Comparison of ENCODE assay signal across 9 cellular contexts in genomic region chr18:74819433-74820059, GRCh38.
DNase-seq lines count a peak whose midpoint lies in the region; ATAC-seq and TF ChIP-seq lines count a peak whose summit lies in the region.
"Had no signal": no experiment of that assay in that cellular context is flagged by ENCODE, and none has a peak within 500 bp of the region (broad histone marks: within the 10 kb centered on the region; RNA-seq: fewer than 3 reads in every experiment).

No MANE protein-coding gene starts in this region.

- WGBS in upper lobe of left lung, 2 donors, result 86 to 88% methylated on average over 7 of the region's 7 CpGs

- no peak for TF ChIP-seq POLR2A in upper lobe of left lung (IDR thresholded peaks at IDR 0.05)

- H3K4me2 ChIP-seq in PC-9, result no peak overlapping the region

- CTCF ChIA-PET in PC-9 (lab: Charles Lee), result interaction anchor here (0.5 to 0.8 kb wide), 4 partner anchors 21 to 114 kb away, joined by 3 to 5 read pairs (median 3); no protein-coding TSS in a partner anchor

- H2AFZ ChIP-seq in PC-9, result no peak overlapping the region

- peaks cover 0 to 3% of the 10 kb centered on the region in 2 donors for H3K4me1 Mint-ChIP-seq in effector memory CD8-positive, alpha-beta T cell (ENCODE audit: low read depth in 2 of 2)
- H3K4me1 Mint-ChIP-seq: activated B cell treated with CpG ODN at 0.5 μM for 24 hours had no signal

- H3K9me3 ChIP-seq in PC-9 (ENCODE audit: insufficient read depth, low read depth) (no peaks in the 10 kb centered on the region), upper lobe of left lung (no peaks in the 10 kb centered on the region)

- no peak for DNase-seq in PC-9
- DNase-seq in islet precursor cell, result peak; percentile 81
- DNase-seq in activated T-cell treated with anti-CD3 and anti-CD28 coated beads, Interleukin-2, amount 50 U/mL, for 1 hour, result no peak
- DNase-seq in inferior parietal cortex (ENCODE audit: extremely low spot score), result no peak
- DNase-seq in effector memory CD8-positive, alpha-beta T cell, result no peak
- no peak for DNase-seq in upper lobe of left lung
- DNase-seq: activated B cell treated with CpG ODN at 0.5 μM for 24 hours had no signal

- H3K27me3 ChIP-seq in PC-9 (ENCODE audit: insufficient read depth, low read depth), result no peaks in the 10 kb centered on the region
- H3K27me3 ChIP-seq in upper lobe of left lung, result no peaks in the 10 kb centered on the region

- H3K9me2 ChIP-seq in PC-9 (ENCODE audit: insufficient read depth), result no peaks in the 10 kb centered on the region

- H3K27ac Mint-ChIP-seq in effector memory CD8-positive, alpha-beta T cell, result no peak overlapping the region
- H3K27ac Mint-ChIP-seq: activated B cell treated with CpG ODN at 0.5 μM for 24 hours had no signal

- no peaks in the 10 kb centered on the region for H3F3A ChIP-seq in PC-9 (ENCODE audit: insufficient read depth, low read depth)

- no peaks in the 10 kb centered on the region for H3K36me3 ChIP-seq in PC-9 (ENCODE audit: low read depth)
- no peaks in the 10 kb centered on the region for H3K36me3 ChIP-seq in upper lobe of left lung

- TF ChIP-seq CTCF in PC-9 (conservative IDR thresholded peaks at IDR 0.05), result peak; percentile 67
- TF ChIP-seq CTCF in upper lobe of left lung (IDR thresholded peaks at IDR 0.05), result peak in 1 of 6 experiments; percentile 13

- no peaks in the 10 kb centered on the region for H3K36me3 Mint-ChIP-seq in effector memory CD8-positive, alpha-beta T cell (ENCODE audit: insufficient read depth)

- H3K4me3 ChIP-seq in PC-9 (no peak overlapping the region), upper lobe of left lung (no peak overlapping the region)

- H3K27me3 Mint-ChIP-seq in effector memory CD8-positive, alpha-beta T cell, result no peaks in the 10 kb centered on the region
- H3K27me3 Mint-ChIP-seq: activated B cell treated with CpG ODN at 0.5 μM for 24 hours had no signal

- intact Hi-C loops in PC-9 (cut with micrococcal nuclease; ENCODE audit: unreplicated experiment), result no loop called here

- ATAC-seq in GM18511 (IDR thresholded peaks at IDR 0.05; ENCODE audit: unreplicated experiment) (peak; percentile 74), HG02678 (IDR thresholded peaks at IDR 0.05; ENCODE audit: unreplicated experiment) (peak; percentile 64), upper lobe of left lung (ENCODE audit: low FRiP score in 2 of 2) (no peak)
- no peak for ATAC-seq in effector memory CD8-positive, alpha-beta T cell (replicated peaks)

- POLR2A ChIA-PET in PC-9 (lab: Charles Lee; ENCODE audit: unreplicated experiment), result no interaction called here

- BruUV-seq in PC-9 (replicated peaks; lab: Mats Ljungman, UMichigan), result no TSS peak

- no peaks in the 10 kb centered on the region for H4K20me1 ChIP-seq in PC-9 (ENCODE audit: insufficient read depth)

- H3K9me3 Mint-ChIP-seq in effector memory CD8-positive, alpha-beta T cell, result peaks cover 1 to 5% of the 10 kb centered on the region in 2 donors
- H3K9me3 Mint-ChIP-seq: activated B cell treated with CpG ODN at 0.5 μM for 24 hours had no signal

- no peaks in the 10 kb centered on the region for H3K79me2 ChIP-seq in PC-9 (ENCODE audit: low read depth)

- H3K4me3 Mint-ChIP-seq in effector memory CD8-positive, alpha-beta T cell, result no peak overlapping the region
- H3K4me3 Mint-ChIP-seq: activated B cell treated with CpG ODN at 0.5 μM for 24 hours had no signal

- TF ChIP-seq EP300 in upper lobe of left lung (IDR thresholded peaks at IDR 0.05), result no peak

- H3K27ac ChIP-seq in PC-9 (no peak overlapping the region), upper lobe of left lung (no peak overlapping the region)

- H3K4me1 ChIP-seq in PC-9 (replicated peaks; ENCODE audit: insufficient read depth), result no peaks in the 10 kb centered on the region
- no peaks in the 10 kb centered on the region for H3K4me1 ChIP-seq in upper lobe of left lung

Comparison
In these comparisons a context has a peak if more than half of its experiments do, and no peak if none do; other contexts are left out.
1. ATAC-seq: peak in GM18511 (single experiment) and HG02678 (single experiment); none in effector memory CD8-positive, alpha-beta T cell (single experiment) and upper lobe of left lung (0 of 2).